In genomic region chr5:74414228-74414627, GRCh38 we compare ENCODE assay signal across 17 cellular contexts.
"Had no signal": no experiment of that assay in that cellular context is flagged by ENCODE, and none has a peak within 500 bp of the region (broad histone marks: within the 10 kb centered on the region; RNA-seq: fewer than 3 reads in every experiment).

No MANE protein-coding gene starts in this region.

- H3K4me3 Mint-ChIP-seq: dendritic cell treated with granulocyte-macrophage colony-stimulating factor and Interleukin-4, amounts not matched to agents 40 ng/mL and 50 ng/mL, for 4 days; effector memory CD8-positive, alpha-beta T cell; naive thymus-derived CD8-positive, alpha-beta T cell; stimulated activated naive B cell treated with anti-CD40 and anti-IgM and Interleukin-4, amounts not matched to agents 10 μg/mL and 1 μg/mL and 100 μg/mL, for 72 hours; stimulated activated naive CD8-positive, alpha-beta T cell treated with anti-CD3 and anti-CD28 coated beads, Interleukin-15, amount 100 ng/mL, for 72 hours had no signal

- H3K27me3 ChIP-seq: foreskin keratinocyte, sigmoid colon, testis, tibial nerve had no signal

- H3K4me1 Mint-ChIP-seq: naive thymus-derived CD8-positive, alpha-beta T cell; stimulated activated naive B cell treated with anti-CD40 and anti-IgM and Interleukin-4, amounts not matched to agents 10 μg/mL and 1 μg/mL and 100 μg/mL, for 72 hours had no signal

- H3K9me3 Mint-ChIP-seq: dendritic cell treated with granulocyte-macrophage colony-stimulating factor and Interleukin-4, amounts not matched to agents 40 ng/mL and 50 ng/mL, for 4 days; effector memory CD8-positive, alpha-beta T cell; naive thymus-derived CD8-positive, alpha-beta T cell; stimulated activated naive B cell treated with anti-CD40 and anti-IgM and Interleukin-4, amounts not matched to agents 10 μg/mL and 1 μg/mL and 100 μg/mL, for 72 hours; stimulated activated naive CD8-positive, alpha-beta T cell treated with anti-CD3 and anti-CD28 coated beads, Interleukin-15, amount 100 ng/mL, for 72 hours had no signal

- ATAC-seq: effector memory CD8-positive, alpha-beta T cell; foreskin keratinocyte; naive thymus-derived CD8-positive, alpha-beta T cell; stimulated activated naive B cell treated with anti-CD40 and anti-IgM and Interleukin-4, amounts not matched to agents 10 μg/mL and 1 μg/mL and 100 μg/mL, for 72 hours; stimulated activated naive CD8-positive, alpha-beta T cell treated with anti-CD3 and anti-CD28 coated beads, Interleukin-15, amount 100 ng/mL, for 72 hours had no signal

- H3K27ac ChIP-seq: foreskin keratinocyte, sigmoid colon, skin epidermis, testis, tibial nerve had no signal

- H3K27ac Mint-ChIP-seq: dendritic cell treated with granulocyte-macrophage colony-stimulating factor and Interleukin-4, amounts not matched to agents 40 ng/mL and 50 ng/mL, for 4 days; effector memory CD8-positive, alpha-beta T cell; naive thymus-derived CD8-positive, alpha-beta T cell; stimulated activated naive B cell treated with anti-CD40 and anti-IgM and Interleukin-4, amounts not matched to agents 10 μg/mL and 1 μg/mL and 100 μg/mL, for 72 hours; stimulated activated naive CD8-positive, alpha-beta T cell treated with anti-CD3 and anti-CD28 coated beads, Interleukin-15, amount 100 ng/mL, for 72 hours had no signal

- H3K4me1 ChIP-seq: foreskin keratinocyte, sigmoid colon, tibial nerve had no signal

- H3K4me3 ChIP-seq: mucosa of descending colon, sigmoid colon, skin epidermis, testis, tibial nerve had no signal

- H3K36me3 Mint-ChIP-seq: naive thymus-derived CD8-positive, alpha-beta T cell; stimulated activated naive B cell treated with anti-CD40 and anti-IgM and Interleukin-4, amounts not matched to agents 10 μg/mL and 1 μg/mL and 100 μg/mL, for 72 hours had no signal

- H3K9me3 ChIP-seq: mucosa of descending colon, sigmoid colon, testis, tibial nerve had no signal

- H3K36me3 ChIP-seq: sigmoid colon, tibial nerve had no signal

- H3K27me3 Mint-ChIP-seq: dendritic cell treated with granulocyte-macrophage colony-stimulating factor and Interleukin-4, amounts not matched to agents 40 ng/mL and 50 ng/mL, for 4 days had no signal

- DNase-seq: effector memory CD8-positive, alpha-beta T cell; foreskin keratinocyte; head of caudate nucleus; hypothalamus; kidney glomerular epithelial cell; mucosa of descending colon; naive thymus-derived CD8-positive, alpha-beta T cell; posterior cingulate gyrus; sigmoid colon; stimulated activated CD4-positive, alpha-beta T cell treated with anti-CD3 and anti-CD28 coated beads, Interleukin-2, amount 100 ng/mL, for 24 hours; stimulated activated CD4-positive, alpha-beta T cell treated with anti-CD3 and anti-CD28 coated beads, Interleukin-4, amount 100 ng/mL, for 4 hours; stimulated activated naive B cell treated with anti-CD40 and anti-IgM and Interleukin-4, amounts not matched to agents 10 μg/mL and 1 μg/mL and 100 μg/mL, for 72 hours; stimulated activated naive CD8-positive, alpha-beta T cell treated with anti-CD3 and anti-CD28 coated beads, Interleukin-15, amount 100 ng/mL, for 72 hours; testis had no signal
